In genomic region chr9:125634040-125634717, GRCh38 we compare ENCODE assay signal across 1 cellular context.
TF ChIP-seq lines count a peak whose summit lies in the region.

No MANE protein-coding gene starts in this region.

TF ChIP-seq in GM12878, 131 proteins besides CTCF, POLR2A, EP300 and RAD21 (continued from another document and continues in another):
- TF ChIP-seq, protein P1, sequence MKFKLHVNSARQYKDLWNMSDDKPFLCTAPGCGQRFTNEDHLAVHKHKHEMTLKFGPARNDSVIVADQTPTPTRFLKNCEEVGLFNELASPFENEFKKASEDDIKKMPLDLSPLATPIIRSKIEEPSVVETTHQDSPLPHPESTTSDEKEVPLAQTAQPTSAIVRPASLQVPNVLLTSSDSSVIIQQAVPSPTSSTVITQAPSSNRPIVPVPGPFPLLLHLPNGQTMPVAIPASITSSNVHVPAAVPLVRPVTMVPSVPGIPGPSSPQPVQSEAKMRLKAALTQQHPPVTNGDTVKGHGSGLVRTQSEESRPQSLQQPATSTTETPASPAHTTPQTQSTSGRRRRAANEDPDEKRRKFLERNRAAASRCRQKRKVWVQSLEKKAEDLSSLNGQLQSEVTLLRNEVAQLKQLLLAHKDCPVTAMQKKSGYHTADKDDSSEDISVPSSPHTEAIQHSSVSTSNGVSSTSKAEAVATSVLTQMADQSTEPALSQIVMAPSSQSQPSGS (IDR thresholded peaks at IDR 0.05; ENCODE audit: low read length), result peak; percentile 88
- TF ChIP-seq TCF3 (IDR thresholded peaks at IDR 0.05; ENCODE audit: borderline replicate concordance, insufficient read depth, low read depth, low read length) (no peak), PKNOX1 (IDR thresholded peaks at IDR 0.05) (0 out of 2 replicates have a peak, but pooled peaks have one; percentile 11), HDGF (IDR thresholded peaks at IDR 0.05) (no peak), POU2F2 (IDR thresholded peaks at IDR 0.05; ENCODE audit: borderline replicate concordance, low read depth, low read length) (0 out of 3 replicates have a peak, but pooled peaks have one; percentile 36), TCF7 (IDR thresholded peaks at IDR 0.05; ENCODE audit: borderline replicate concordance) (peak; percentile 21; the same call in 1 of the 2 replicates), ATF7 (IDR thresholded peaks at IDR 0.05; ENCODE audit: low read depth) (peak; percentile 82), ZZZ3 (IDR thresholded peaks at IDR 0.05; ENCODE audit: control insufficient read depth, insufficient read length, low read depth) (no peak), MTA3 (IDR thresholded peaks at IDR 0.05; ENCODE audit: borderline replicate concordance, low read length) (peak; percentile 75), MYC (IDR thresholded peaks at IDR 0.05; ENCODE audit: insufficient read depth, insufficient read length, insufficient replicate concordance, low read length, severe bottlenecking) (no peak), KDM1A (IDR thresholded peaks at IDR 0.05; ENCODE audit: borderline replicate concordance) (no peak), EED (IDR thresholded peaks at IDR 0.05; ENCODE audit: low read depth) (peak; percentile 83), CHD4 (IDR thresholded peaks at IDR 0.05) (no peak), CBX5 (IDR thresholded peaks at IDR 0.05; ENCODE audit: low read depth) (no peak), BRCA1 (IDR thresholded peaks at IDR 0.05; ENCODE audit: low read depth, low read length) (no peak), YY1 (IDR thresholded peaks at IDR 0.05; ENCODE audit: low read depth, low read length) (no peak), EGR1 (IDR thresholded peaks at IDR 0.05; ENCODE audit: borderline replicate concordance in 1 of 2, low read depth in 2 of 2, low read length in 2 of 2) (no peak), BCL11A (IDR thresholded peaks at IDR 0.05; ENCODE audit: low read depth, low read length) (peak; percentile 86), RFX5 (IDR thresholded peaks at IDR 0.05; ENCODE audit: low read depth, low read length) (no peak), GABPA (IDR thresholded peaks at IDR 0.05; ENCODE audit: low read depth) (no peak), HDAC2 (IDR thresholded peaks at IDR 0.05) (no peak), NR2C1 (IDR thresholded peaks at IDR 0.05) (no peak; the same call in 1 of the 2 replicates), ZBTB40 (IDR thresholded peaks at IDR 0.05; ENCODE audit: borderline replicate concordance) (no peak), CUX1 (IDR thresholded peaks at IDR 0.05; ENCODE audit: insufficient replicate concordance, low read depth, low read length) (no peak), NFIC (IDR thresholded peaks at IDR 0.05; ENCODE audit: low read depth, low read length) (peak; percentile 97), STAT3 (IDR thresholded peaks at IDR 0.05; ENCODE audit: low read depth, low read length) (no peak), RB1 (IDR thresholded peaks at IDR 0.05; ENCODE audit: borderline replicate concordance) (no peak), E2F8 (IDR thresholded peaks at IDR 0.05; ENCODE audit: low read depth, partially characterized antibody) (no peak), NFYA (IDR thresholded peaks at IDR 0.05; ENCODE audit: borderline replicate concordance, low read depth, low read length) (no peak), CHD2 (IDR thresholded peaks at IDR 0.05; ENCODE audit: borderline replicate concordance, low read depth, low read length) (peak; percentile 64; the same call in 1 of the 2 replicates), ZNF622 (IDR thresholded peaks at IDR 0.05) (no peak), SP1 (IDR thresholded peaks at IDR 0.05; ENCODE audit: low read depth, low read length) (peak; percentile 43)
- TF ChIP-seq, protein P2, sequence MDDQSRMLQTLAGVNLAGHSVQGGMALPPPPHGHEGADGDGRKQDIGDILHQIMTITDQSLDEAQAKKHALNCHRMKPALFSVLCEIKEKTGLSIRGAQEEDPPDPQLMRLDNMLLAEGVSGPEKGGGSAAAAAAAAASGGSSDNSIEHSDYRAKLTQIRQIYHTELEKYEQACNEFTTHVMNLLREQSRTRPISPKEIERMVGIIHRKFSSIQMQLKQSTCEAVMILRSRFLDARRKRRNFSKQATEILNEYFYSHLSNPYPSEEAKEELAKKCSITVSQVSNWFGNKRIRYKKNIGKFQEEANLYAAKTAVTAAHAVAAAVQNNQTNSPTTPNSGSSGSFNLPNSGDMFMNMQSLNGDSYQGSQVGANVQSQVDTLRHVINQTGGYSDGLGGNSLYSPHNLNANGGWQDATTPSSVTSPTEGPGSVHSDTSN (IDR thresholded peaks at IDR 0.05; ENCODE audit: insufficient replicate concordance, low read depth, low read length), result peak; percentile 23
- TF ChIP-seq, protein P3, sequence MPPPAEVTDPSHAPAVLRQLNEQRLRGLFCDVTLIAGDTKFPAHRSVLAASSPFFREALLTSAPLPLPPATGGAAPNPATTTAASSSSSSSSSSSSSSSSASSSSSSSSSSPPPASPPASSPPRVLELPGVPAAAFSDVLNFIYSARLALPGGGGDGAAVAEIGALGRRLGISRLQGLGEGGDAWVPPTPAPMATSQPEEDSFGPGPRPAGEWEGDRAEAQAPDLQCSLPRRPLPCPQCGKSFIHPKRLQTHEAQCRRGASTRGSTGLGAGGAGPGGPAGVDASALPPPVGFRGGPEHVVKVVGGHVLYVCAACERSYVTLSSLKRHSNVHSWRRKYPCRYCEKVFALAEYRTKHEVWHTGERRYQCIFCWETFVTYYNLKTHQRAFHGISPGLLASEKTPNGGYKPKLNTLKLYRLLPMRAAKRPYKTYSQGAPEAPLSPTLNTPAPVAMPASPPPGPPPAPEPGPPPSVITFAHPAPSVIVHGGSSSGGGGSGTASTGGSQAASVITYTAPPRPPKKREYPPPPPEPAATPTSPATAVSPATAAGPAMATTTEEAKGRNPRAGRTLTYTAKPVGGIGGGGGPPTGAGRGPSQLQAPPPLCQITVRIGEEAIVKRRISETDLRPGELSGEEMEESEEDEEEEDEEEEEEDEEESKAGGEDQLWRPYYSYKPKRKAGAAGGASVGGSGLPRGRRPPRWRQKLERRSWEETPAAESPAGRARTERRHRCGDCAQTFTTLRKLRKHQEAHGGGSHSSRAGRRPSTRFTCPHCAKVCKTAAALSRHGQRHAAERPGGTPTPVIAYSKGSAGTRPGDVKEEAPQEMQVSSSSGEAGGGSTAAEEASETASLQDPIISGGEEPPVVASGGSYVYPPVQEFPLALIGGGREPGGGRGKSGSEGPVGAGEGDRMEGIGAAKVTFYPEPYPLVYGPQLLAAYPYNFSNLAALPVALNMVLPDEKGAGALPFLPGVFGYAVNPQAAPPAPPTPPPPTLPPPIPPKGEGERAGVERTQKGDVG (CRISPR knock-in tag; IDR thresholded peaks at IDR 0.05), result no peak
- TF ChIP-seq, protein P4, sequence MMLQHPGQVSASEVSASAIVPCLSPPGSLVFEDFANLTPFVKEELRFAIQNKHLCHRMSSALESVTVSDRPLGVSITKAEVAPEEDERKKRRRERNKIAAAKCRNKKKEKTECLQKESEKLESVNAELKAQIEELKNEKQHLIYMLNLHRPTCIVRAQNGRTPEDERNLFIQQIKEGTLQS (IDR thresholded peaks at IDR 0.05; ENCODE audit: borderline replicate concordance, extremely low read depth, low read depth, low read length), result no peak
- TF ChIP-seq, protein P5, sequence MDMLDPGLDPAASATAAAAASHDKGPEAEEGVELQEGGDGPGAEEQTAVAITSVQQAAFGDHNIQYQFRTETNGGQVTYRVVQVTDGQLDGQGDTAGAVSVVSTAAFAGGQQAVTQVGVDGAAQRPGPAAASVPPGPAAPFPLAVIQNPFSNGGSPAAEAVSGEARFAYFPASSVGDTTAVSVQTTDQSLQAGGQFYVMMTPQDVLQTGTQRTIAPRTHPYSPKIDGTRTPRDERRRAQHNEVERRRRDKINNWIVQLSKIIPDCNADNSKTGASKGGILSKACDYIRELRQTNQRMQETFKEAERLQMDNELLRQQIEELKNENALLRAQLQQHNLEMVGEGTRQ (IDR thresholded peaks at IDR 0.05; ENCODE audit: borderline replicate concordance, low read depth, low read length), result no peak
